ENCODE assay signal across 30 cellular contexts in the genomic region with DNA sequence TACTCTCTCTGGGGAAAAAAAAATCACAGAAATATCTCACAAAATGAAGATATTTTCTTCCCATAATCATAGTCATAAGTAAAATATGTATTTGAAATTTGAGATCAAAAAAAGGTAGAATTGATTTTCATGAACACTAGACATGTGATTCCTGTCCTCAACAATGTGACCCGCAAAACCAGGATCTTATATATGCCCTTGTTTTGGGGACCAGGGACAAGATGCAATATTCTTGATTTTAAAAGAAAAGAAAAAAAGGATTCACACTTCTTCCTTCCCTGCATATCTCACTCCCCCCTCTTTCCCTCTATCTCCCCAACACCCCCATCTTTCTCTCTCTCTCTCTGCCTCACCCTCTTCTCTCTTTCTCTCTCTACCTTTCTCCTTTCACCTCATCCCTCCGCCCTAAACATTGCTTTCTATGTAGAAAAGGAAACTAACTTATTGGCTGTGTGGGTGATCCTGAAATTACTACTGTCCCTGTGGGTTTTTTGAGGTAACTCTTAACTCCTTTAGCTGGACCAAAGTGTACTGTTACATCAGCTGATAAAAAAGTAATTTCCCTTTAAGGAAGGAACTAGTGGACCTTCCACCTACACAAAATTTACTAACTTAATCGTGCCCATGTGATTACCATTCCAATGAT.
DNase-seq lines count a peak whose midpoint lies in the region; ATAC-seq and TF ChIP-seq lines count a peak whose summit lies in the region.
"Had no signal": no experiment of that assay in that cellular context is flagged by ENCODE, and none has a peak within 500 bp of the region (broad histone marks: within the 10 kb centered on the region; RNA-seq: fewer than 3 reads in every experiment).

No MANE protein-coding gene starts in this region.

- H3K27me3 Mint-ChIP-seq in activated naive CD8-positive, alpha-beta T cell treated with anti-CD3 and anti-CD28 coated beads for 36 hours = no peaks in the 10 kb centered on the region
- H3K27me3 Mint-ChIP-seq in activated naive CD8-positive, alpha-beta T cell treated with anti-CD3 and anti-CD28 coated beads, Interleukin-2, amount 50 U/mL, for 24 hours = no peaks in the 10 kb centered on the region
- H3K27me3 Mint-ChIP-seq in memory B cell = no peaks in the 10 kb centered on the region
- H3K27me3 Mint-ChIP-seq: B cell; dendritic cell treated with granulocyte-macrophage colony-stimulating factor and Interleukin-4, amounts not matched to agents 40 ng/mL and 50 ng/mL, for 4 days; IgD-negative memory B cell; naive thymus-derived CD4-positive, alpha-beta T cell; T-helper 17 cell had no signal

- no peak overlapping the region for H3K4me3 Mint-ChIP-seq in activated naive CD8-positive, alpha-beta T cell treated with anti-CD3 and anti-CD28 coated beads for 36 hours
- H3K4me3 Mint-ChIP-seq in activated naive CD8-positive, alpha-beta T cell treated with anti-CD3 and anti-CD28 coated beads, Interleukin-2, amount 50 U/mL, for 24 hours = no peak overlapping the region
- no peak overlapping the region for H3K4me3 Mint-ChIP-seq in memory B cell
- H3K4me3 Mint-ChIP-seq: activated T-cell treated with anti-CD3 and anti-CD28 coated beads, Interleukin-2, amount 50 U/mL, for 72 hours; B cell; CD8-positive, alpha-beta memory T cell; dendritic cell treated with granulocyte-macrophage colony-stimulating factor and Interleukin-4, amounts not matched to agents 40 ng/mL and 50 ng/mL, for 4 days; IgD-negative memory B cell; immature natural killer cell; naive thymus-derived CD4-positive, alpha-beta T cell; T-helper 17 cell had no signal

- no peak for TF ChIP-seq POLR2A in esophagus muscularis mucosa (IDR thresholded peaks at IDR 0.05; ENCODE audit: low read depth)

- H3K27ac ChIP-seq in esophagus muscularis mucosa (replicated peaks in 1 of 4) = no peak overlapping the region
- H3K27ac ChIP-seq: A549, gastroesophageal sphincter, left lung, SK-N-MC had no signal

- intact Hi-C loops in esophagus muscularis mucosa (cut with DNase I) = no loop called here

- peak overlapping the region; percentile 39 for H3K27ac Mint-ChIP-seq in activated naive CD8-positive, alpha-beta T cell treated with anti-CD3 and anti-CD28 coated beads for 36 hours
- no peak overlapping the region for H3K27ac Mint-ChIP-seq in activated naive CD8-positive, alpha-beta T cell treated with anti-CD3 and anti-CD28 coated beads, Interleukin-2, amount 50 U/mL, for 24 hours
- peak overlapping the region; percentile 12 for H3K27ac Mint-ChIP-seq in memory B cell
- H3K27ac Mint-ChIP-seq: activated T-cell treated with anti-CD3 and anti-CD28 coated beads, Interleukin-2, amount 50 U/mL, for 72 hours; B cell; CD8-positive, alpha-beta memory T cell; dendritic cell treated with granulocyte-macrophage colony-stimulating factor and Interleukin-4, amounts not matched to agents 40 ng/mL and 50 ng/mL, for 4 days; immature natural killer cell; naive thymus-derived CD4-positive, alpha-beta T cell; T-helper 17 cell had no signal

- peaks cover 11% of the 10 kb centered on the region for H3K4me1 Mint-ChIP-seq in activated naive CD8-positive, alpha-beta T cell treated with anti-CD3 and anti-CD28 coated beads for 36 hours
- peaks cover 5% of the 10 kb centered on the region for H3K4me1 Mint-ChIP-seq in activated naive CD8-positive, alpha-beta T cell treated with anti-CD3 and anti-CD28 coated beads, Interleukin-2, amount 50 U/mL, for 24 hours
- no peaks in the 10 kb centered on the region for H3K4me1 Mint-ChIP-seq in memory B cell
- H3K4me1 Mint-ChIP-seq: B cell; CD8-positive, alpha-beta memory T cell; IgD-negative memory B cell; immature natural killer cell; naive thymus-derived CD4-positive, alpha-beta T cell had no signal

- peaks cover 50% of the 10 kb centered on the region for H3K36me3 Mint-ChIP-seq in activated naive CD8-positive, alpha-beta T cell treated with anti-CD3 and anti-CD28 coated beads for 36 hours
- peaks cover 6% of the 10 kb centered on the region for H3K36me3 Mint-ChIP-seq in activated naive CD8-positive, alpha-beta T cell treated with anti-CD3 and anti-CD28 coated beads, Interleukin-2, amount 50 U/mL, for 24 hours (ENCODE audit: low read depth)
- H3K36me3 Mint-ChIP-seq in memory B cell = peaks cover 15% of the 10 kb centered on the region
- H3K36me3 Mint-ChIP-seq: immature natural killer cell had no signal

- H3K36me3 ChIP-seq in esophagus muscularis mucosa = peaks cover 0 to 5% (median 2%) of the 10 kb centered on the region in 4 donors
- H3K36me3 ChIP-seq: left lung had no signal

- ATAC-seq in activated naive CD8-positive, alpha-beta T cell treated with anti-CD3 and anti-CD28 coated beads, Interleukin-2, amount 50 U/mL, for 24 hours = no peak
- ATAC-seq in GM21390 (IDR thresholded peaks at IDR 0.05; ENCODE audit: unreplicated experiment) (peak; percentile 59), HG02885 (IDR thresholded peaks at IDR 0.05; ENCODE audit: poor library complexity, unreplicated experiment) (peak; percentile 85), memory B cell (ENCODE audit: low read depth) (no peak), HG03280 (IDR thresholded peaks at IDR 0.05; ENCODE audit: unreplicated experiment) (no peak)
- ATAC-seq: A549; gastroesophageal sphincter; left lung; naive thymus-derived CD4-positive, alpha-beta T cell; T-helper 17 cell had no signal

- TF ChIP-seq EP300 in esophagus muscularis mucosa (IDR thresholded peaks at IDR 0.05) = no peak

- H3K9me3 Mint-ChIP-seq in activated naive CD8-positive, alpha-beta T cell treated with anti-CD3 and anti-CD28 coated beads for 36 hours = peaks cover 2% of the 10 kb centered on the region
- peaks cover 4% of the 10 kb centered on the region for H3K9me3 Mint-ChIP-seq in activated naive CD8-positive, alpha-beta T cell treated with anti-CD3 and anti-CD28 coated beads, Interleukin-2, amount 50 U/mL, for 24 hours
- no peaks in the 10 kb centered on the region for H3K9me3 Mint-ChIP-seq in memory B cell
- H3K9me3 Mint-ChIP-seq: CD8-positive, alpha-beta memory T cell; dendritic cell treated with granulocyte-macrophage colony-stimulating factor and Interleukin-4, amounts not matched to agents 40 ng/mL and 50 ng/mL, for 4 days; IgD-negative memory B cell had no signal

- WGBS in esophagus muscularis mucosa = 87% methylated on average over 3 of the region's 3 CpGs

- no peak overlapping the region for H3K4me3 ChIP-seq in esophagus muscularis mucosa
- H3K4me3 ChIP-seq: A549, gastroesophageal sphincter, left lung, SK-N-MC had no signal

- no peak for TF ChIP-seq CTCF in esophagus muscularis mucosa (IDR thresholded peaks at IDR 0.05)

- no peak for DNase-seq in activated naive CD8-positive, alpha-beta T cell treated with anti-CD3 and anti-CD28 coated beads for 36 hours
- DNase-seq in activated naive CD8-positive, alpha-beta T cell treated with anti-CD3 and anti-CD28 coated beads, Interleukin-2, amount 50 U/mL, for 24 hours = no peak
- DNase-seq in memory B cell (ENCODE audit: low spot score in 2 of 2) = no peak
- DNase-seq in esophagus muscularis mucosa (ENCODE audit: extremely low spot score) = no peak
- no peak for DNase-seq in NCI-H2196 treated with DMSO at 0.1 percent for 48 hours (lab: John Stamatoyannopoulos, UW; ENCODE audit: unreplicated experiment)
- DNase-seq: activated naive CD4-positive, alpha-beta T cell treated with anti-CD3 and anti-CD28 coated beads, Interleukin-2, amount 50 U/mL, for 16 hours; activated T-cell treated with anti-CD3 and anti-CD28 coated beads, Interleukin-2, amount 50 U/mL, for 72 hours; CD8-positive, alpha-beta memory T cell; central memory CD4-positive, alpha-beta T cell; DMS53; hippocampal formation; immature natural killer cell; left lung; naive thymus-derived CD4-positive, alpha-beta T cell; NCI-H1105; NCI-H2029; NCI-H2227 treated with DMSO at 0.1 percent for 48 hours; NCI-H774; nucleus accumbens; small intestine; T-helper 17 cell had no signal

- no peaks in the 10 kb centered on the region for H3K27me3 ChIP-seq in esophagus muscularis mucosa
- H3K27me3 ChIP-seq: gastroesophageal sphincter, left lung had no signal

- H3K9me3 ChIP-seq in esophagus muscularis mucosa = no peaks in the 10 kb centered on the region
- H3K9me3 ChIP-seq: A549, gastroesophageal sphincter, left lung had no signal

- H3K4me1 ChIP-seq in esophagus muscularis mucosa = no peaks in the 10 kb centered on the region
- H3K4me1 ChIP-seq: A549, gastroesophageal sphincter, left lung had no signal

Comparison
In these comparisons a context has a peak if more than half of its experiments do, and no peak if none do; other contexts are left out.
1. ATAC-seq: peak in GM21390 (single experiment) and HG02885 (single experiment); none in activated naive CD8-positive, alpha-beta T cell treated with anti-CD3 and anti-CD28 coated beads, Interleukin-2, amount 50 U/mL, for 24 hours (single experiment), memory B cell (single experiment) and HG03280 (single experiment).